13 cellular contexts compared by ENCODE assay signal in genomic region chr15:99545605-99546004, GRCh38.
"Had no signal": no experiment of that assay in that cellular context is flagged by ENCODE, and none has a peak within 500 bp of the region (broad histone marks: within the 10 kb centered on the region; RNA-seq: fewer than 3 reads in every experiment).

No MANE protein-coding gene starts in this region.

- DNase-seq: activated CD4-positive, alpha-beta T cell treated with anti-CD3 and anti-CD28 coated beads, Interleukin-2, amount 50 U/mL, for 4 hours; activated naive CD4-positive, alpha-beta T cell treated with anti-CD3 and anti-CD28 coated beads, Interleukin-2, amount 10 ng/mL, durations not matched to agents 7 days and 5 days; dermis blood vessel endothelial cell; endodermal cell; foreskin fibroblast; hippocampal formation; nephron progenitor cell; occipital lobe; right lobe of liver; T-helper 9 cell; upper lobe of left lung had no signal

- H3K4me1 ChIP-seq: prostate gland, right lobe of liver, upper lobe of left lung had no signal

- H3K27ac ChIP-seq: prostate gland, right lobe of liver, upper lobe of left lung had no signal

- H3K27me3 ChIP-seq: right lobe of liver, upper lobe of left lung had no signal

- H3K9me3 ChIP-seq: prostate gland, right lobe of liver, upper lobe of left lung had no signal

- H3K36me3 ChIP-seq: prostate gland, right lobe of liver, upper lobe of left lung had no signal

- H3K4me3 ChIP-seq: prostate gland, right lobe of liver, upper lobe of left lung had no signal

- ATAC-seq: activated T-helper 17 cell treated with anti-CD3 and anti-CD28 coated beads, Interleukin-2, amount 50 U/mL, for 72 hours; right lobe of liver had no signal
